Comparison of ENCODE assay signal across 8 cellular contexts in the genomic region with DNA sequence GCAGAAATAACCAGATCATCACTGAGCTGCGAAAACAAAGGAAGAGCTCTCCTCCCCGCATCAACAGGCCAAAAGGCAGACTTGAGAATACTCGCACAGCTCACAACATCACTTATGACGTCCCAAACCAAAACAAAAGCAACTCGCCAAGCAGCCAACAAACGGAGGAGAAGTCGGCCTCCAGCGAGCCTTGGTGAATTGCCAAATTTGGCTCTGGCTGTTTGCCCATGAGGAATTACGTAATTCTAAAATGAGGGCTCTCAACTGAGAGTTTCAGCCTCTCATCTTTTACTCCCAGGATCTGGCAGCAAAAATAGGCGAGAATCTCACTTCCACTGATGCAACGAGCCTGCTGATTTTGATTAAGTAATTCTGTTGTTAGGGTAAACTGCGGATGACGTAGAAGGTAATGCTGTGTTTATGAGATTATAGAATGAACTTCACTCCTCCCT. TPM values are rescaled to one million over a fixed set of nuclear protein-coding genes. Genes with fewer than 3 reads are reported as not detected.
DNase-seq lines count a peak whose midpoint lies in the region; ATAC-seq, FAIRE-seq and TF ChIP-seq lines count a peak whose summit lies in the region.

No MANE protein-coding gene starts in this region.

- no peak overlapping the region for H3K4me2 ChIP-seq in endothelial cell of umbilical vein (ENCODE audit: insufficient read depth, low read length)

- no peaks in the 10 kb centered on the region for H3K79me2 ChIP-seq in endothelial cell of umbilical vein (ENCODE audit: control insufficient read depth, insufficient read depth, low read length)

- FAIRE-seq in endothelial cell of umbilical vein (lab: Jason Lieb, UNC) (no peak), D721Med (lab: Jason Lieb, UNC) (no peak), H54 (lab: Jason Lieb, UNC) (no peak)

- no peaks in the 10 kb centered on the region for H3K36me3 ChIP-seq in endothelial cell of umbilical vein (ENCODE audit: control insufficient read depth in 2 of 2, extremely low read depth in 1 of 2, insufficient read depth in 2 of 2, low read length in 2 of 2)
- H3K36me3 ChIP-seq in muscle layer of colon (ENCODE audit: insufficient read depth, low read length): no peaks in the 10 kb centered on the region

- H3K9me1 ChIP-seq in endothelial cell of umbilical vein (replicated peaks; ENCODE audit: control insufficient read depth, extremely low read depth, insufficient read depth, low read length): no peaks in the 10 kb centered on the region

- POLR2A ChIA-PET in endothelial cell of umbilical vein (lab: Charles Lee): no interaction called here

- no peaks in the 10 kb centered on the region for H3K27me3 ChIP-seq in endothelial cell of umbilical vein (ENCODE audit: control insufficient read depth in 2 of 2, insufficient read depth in 2 of 2, low read length in 2 of 2)
- H3K27me3 ChIP-seq in muscle layer of colon (ENCODE audit: control insufficient read depth in 1 of 2, insufficient read depth in 2 of 2, low read length in 2 of 2): no peaks in the 10 kb centered on the region

- no peak for ATAC-seq in HG02973 (IDR thresholded peaks at IDR 0.05; ENCODE audit: unreplicated experiment)

- intact Hi-C loops in endothelial cell of umbilical vein (cut with micrococcal nuclease): no loop called here

- no peaks in the 10 kb centered on the region for H4K20me1 ChIP-seq in endothelial cell of umbilical vein (replicated peaks; ENCODE audit: control insufficient read depth, extremely low read depth, insufficient read depth, low read length)

- CTCF ChIA-PET in endothelial cell of umbilical vein (lab: Charles Lee): interaction anchor here (0.9 kb wide), 1 partner anchor 11 kb away, joined by 3 read pairs; no protein-coding TSS in a partner anchor

- H3K27ac ChIP-seq in endothelial cell of umbilical vein (ENCODE audit: insufficient read depth, low read depth, low read length) (no peak overlapping the region), muscle layer of colon (ENCODE audit: low read depth, low read length) (peak overlapping the region; percentile 61)

- DNase-seq in Ammon's horn (ENCODE audit: low spot score): peak; percentile 80
- DNase-seq in NCI-H2227 (lab: John Stamatoyannopoulos, UW; ENCODE audit: unreplicated experiment): peak; percentile 53
- peak; percentile 5 for DNase-seq in endothelial cell of umbilical vein (ENCODE audit: low read depth, low spot score)
- DNase-seq in stimulated activated CD4-positive, alpha-beta T cell treated with anti-CD3 and anti-CD28 coated beads, Interleukin-4, amount 100 ng/mL, for 4 hours: no peak
- no peak for DNase-seq in D721Med (ENCODE audit: insufficient read length, low spot score)
- DNase-seq in H54 (ENCODE audit: insufficient read length, low spot score): no peak

- H2AFZ ChIP-seq in endothelial cell of umbilical vein (ENCODE audit: low read depth, low read length): no peak overlapping the region

- H3K9ac ChIP-seq in endothelial cell of umbilical vein (replicated peaks; ENCODE audit: extremely low read depth, insufficient read depth, low read length): no peak overlapping the region
- no peak overlapping the region for H3K9ac ChIP-seq in muscle layer of colon (ENCODE audit: low read length)

- no peak for TF ChIP-seq CTCF in endothelial cell of umbilical vein (IDR thresholded peaks at IDR 0.05; ENCODE audit: extremely low read depth in 1 of 2, insufficient read depth in 1 of 2, low read depth in 1 of 2, low read length in 2 of 2)
- no peak for TF ChIP-seq CTCF in D721Med (IDR thresholded peaks at IDR 0.05; ENCODE audit: insufficient read depth, missing control alignments)

- dilution Hi-C loops in endothelial cell of umbilical vein (cut with MboI; ENCODE audit: extremely low pct_ligation_motif_present, low sequenced_read_pairs): no loop called here

- TF ChIP-seq POLR2A in endothelial cell of umbilical vein (IDR thresholded peaks at IDR 0.05; ENCODE audit: low read depth, low read length) (no peak), H54 (IDR thresholded peaks at IDR 0.05; ENCODE audit: low read depth, low read length) (no peak)

- no TSS peak for BruUV-seq in endothelial cell of umbilical vein (replicated peaks; lab: Mats Ljungman, UMichigan)

- H3K4me3 ChIP-seq in endothelial cell of umbilical vein (replicated peaks in 1 of 3; ENCODE audit: insufficient read depth in 1 of 3, low read depth in 1 of 3, low read length in 3 of 3) (no peak overlapping the region), muscle layer of colon (ENCODE audit: low read depth in 1 of 2, low read length in 2 of 2) (peak overlapping the region in 1 of 2 donors; percentile 22)

- H3K9me3 ChIP-seq in endothelial cell of umbilical vein (replicated peaks; ENCODE audit: control insufficient read depth, insufficient read depth, low read length): no peaks in the 10 kb centered on the region
- H3K9me3 ChIP-seq in muscle layer of colon (ENCODE audit: low read length): no peaks in the 10 kb centered on the region

- H3K4me1 ChIP-seq in endothelial cell of umbilical vein (ENCODE audit: control insufficient read depth, extremely low read depth, insufficient read depth, low read length) (no peaks in the 10 kb centered on the region), muscle layer of colon (ENCODE audit: insufficient read depth, low read length) (peaks cover 14% of the 10 kb centered on the region)

TF ChIP-seq in endothelial cell of umbilical vein, 7 proteins besides CTCF, POLR2A, EP300 and RAD21:
- TF ChIP-seq FOS (IDR thresholded peaks at IDR 0.05; ENCODE audit: borderline replicate concordance, insufficient read depth, low read length): no peak
- no peak for TF ChIP-seq EZH2 (IDR thresholded peaks at IDR 0.05; ENCODE audit: borderline replicate concordance, low read depth, low read length, severe bottlenecking)
- no peak for TF ChIP-seq POLR2AphosphoS5 (IDR thresholded peaks at IDR 0.05; ENCODE audit: insufficient read depth, low read depth, low read length)
- TF ChIP-seq MYC (IDR thresholded peaks at IDR 0.05; ENCODE audit: low read depth, low read length): no peak
- no peak for TF ChIP-seq GATA2 (IDR thresholded peaks at IDR 0.05; ENCODE audit: insufficient read depth, insufficient read length, low read depth, low read length)

RNA-seq across cellular contexts. Expression of a gene that starts 51.7 kb away (rescaled TPM):
- total RNA-seq in endothelial cell of umbilical vein: 1.4 and 1.5 TPM in 2 replicates
- 0.43 TPM in 2 replicates for polyA plus RNA-seq in endothelial cell of umbilical vein
- 0.25 and 0.32 TPM in 2 replicates for polyA plus RNA-seq in endothelial cell of umbilical vein (2011; cell fraction: cytosol; rRNA removed)
- 1.5 and 1.8 TPM in 2 replicates for polyA plus RNA-seq in endothelial cell of umbilical vein (2011; cell fraction: nucleus; rRNA removed)
- 1.4 and 2.0 TPM in 2 replicates for polyA plus RNA-seq in endothelial cell of umbilical vein (2012)
- 2.3 and 2.6 TPM in 2 replicates for polyA minus RNA-seq in endothelial cell of umbilical vein
- not detected for polyA minus RNA-seq in endothelial cell of umbilical vein (2011; cell fraction: cytosol; rRNA and poly(A)+ RNA removed)
- 2.3 and 3.2 TPM in 2 replicates for polyA minus RNA-seq in endothelial cell of umbilical vein (2011; cell fraction: nucleus; rRNA and poly(A)+ RNA removed)

Comparison
In these comparisons a context has a peak if more than half of its experiments do, and no peak if none do; other contexts are left out.
1. DNase-seq: peak in Ammon's horn (single experiment), NCI-H2227 (single experiment) and endothelial cell of umbilical vein (single experiment); none in stimulated activated CD4-positive, alpha-beta T cell treated with anti-CD3 and anti-CD28 coated beads, Interleukin-4, amount 100 ng/mL, for 4 hours (0 of 2), D721Med (single experiment) and H54 (single experiment).